In the genomic region with DNA sequence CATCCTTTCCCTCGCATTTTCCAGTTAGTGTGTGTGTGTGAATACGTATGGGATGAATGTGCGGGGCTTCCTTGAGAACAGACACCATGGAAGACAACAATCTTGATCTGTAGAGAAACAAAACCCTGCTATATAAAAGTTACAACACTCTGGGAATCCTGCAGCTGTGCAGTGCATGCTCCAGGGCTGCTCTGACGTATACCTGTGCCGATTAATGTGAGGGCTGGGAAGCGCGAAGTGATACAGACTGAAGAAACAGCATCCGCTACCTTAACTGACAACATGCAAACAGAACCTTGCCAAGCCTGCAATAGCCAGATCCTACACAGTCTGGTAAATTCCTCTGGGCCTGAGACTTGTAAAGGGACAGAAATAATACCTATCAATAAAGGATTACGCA, we compare ENCODE assay signal across 9 cellular contexts.
"Had no signal": no experiment of that assay in that cellular context is flagged by ENCODE, and none has a peak within 500 bp of the region (broad histone marks: within the 10 kb centered on the region; RNA-seq: fewer than 3 reads in every experiment).

No MANE protein-coding gene starts in this region.

- H3K9me3 Mint-ChIP-seq: GM23338, H9, HFFc6 had no signal

- H3K4me3 Mint-ChIP-seq: GM23338, H9, HFFc6 had no signal

- H3K27ac ChIP-seq: GM23248 had no signal

- DNase-seq: GM23248, GOT3, H7, H9, HCEC 1CT, HFFc6 had no signal

- H3K27ac Mint-ChIP-seq: GM23338, HFFc6 had no signal

- H3K4me3 ChIP-seq: GM23248, GM23338, HAP-1 had no signal

- H3K9ac ChIP-seq: GM23248 had no signal

- H3K4me1 ChIP-seq: HAP-1 had no signal

- H3K4me2 ChIP-seq: GM23338 had no signal

- ATAC-seq: GM23338, HCT116 had no signal
